Comparison of ENCODE assay signal across 1 cellular context in the genomic region with DNA sequence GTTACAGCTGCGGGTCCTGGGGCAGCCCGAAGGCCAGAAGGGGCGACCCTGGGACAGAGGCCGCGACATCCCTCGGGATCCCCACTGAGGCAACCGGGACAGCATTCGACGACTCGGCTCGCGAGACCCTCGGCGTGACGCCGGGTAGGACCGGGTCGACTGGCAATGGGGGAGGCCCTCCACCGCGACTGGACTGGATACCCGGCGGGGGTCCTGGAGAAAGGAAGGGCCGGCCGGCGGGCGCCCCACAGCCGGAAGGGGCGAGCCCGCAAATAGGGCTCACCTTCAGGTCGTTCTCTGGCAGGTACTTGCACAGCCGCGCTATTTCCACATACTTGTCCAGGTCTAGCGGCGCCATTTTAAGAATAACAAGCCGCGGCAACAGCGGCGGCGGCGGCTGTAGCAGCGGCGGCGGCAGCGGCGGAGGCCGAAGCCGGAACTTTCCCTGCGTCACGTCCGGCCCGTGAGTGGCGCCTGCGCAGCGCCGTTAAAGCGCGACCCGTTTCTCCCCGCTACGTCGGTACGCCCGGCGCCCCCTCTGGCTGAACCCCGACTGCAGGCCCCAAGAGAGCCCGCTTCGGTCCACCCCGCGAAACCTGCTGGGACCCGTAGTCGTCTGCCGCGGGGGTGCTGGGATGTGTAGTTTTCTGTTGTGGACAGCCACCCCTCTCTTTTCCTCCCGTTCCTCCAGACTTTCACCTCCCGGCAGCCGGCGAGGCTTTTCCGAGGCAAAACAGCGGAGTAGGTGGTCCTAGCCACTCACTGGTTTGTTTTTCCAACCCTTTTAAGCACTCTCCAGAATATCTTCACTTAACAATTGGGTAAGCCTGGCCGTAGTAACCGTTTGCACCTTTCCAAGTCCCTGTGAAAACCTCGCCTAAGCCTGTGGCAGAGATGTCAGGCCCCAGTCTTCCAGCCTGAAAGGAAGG.
TF ChIP-seq lines count a peak whose summit lies in the region.

A gene (minus strand): TSS at position 443 of the 929 bp plus-strand sequence. CDS start 85 bp downstream, at position 358.

TF ChIP-seq in HepG2, 621 proteins besides CTCF, POLR2A, EP300 and RAD21 (continued from another document and continues in another):
- TF ChIP-seq, protein P1, sequence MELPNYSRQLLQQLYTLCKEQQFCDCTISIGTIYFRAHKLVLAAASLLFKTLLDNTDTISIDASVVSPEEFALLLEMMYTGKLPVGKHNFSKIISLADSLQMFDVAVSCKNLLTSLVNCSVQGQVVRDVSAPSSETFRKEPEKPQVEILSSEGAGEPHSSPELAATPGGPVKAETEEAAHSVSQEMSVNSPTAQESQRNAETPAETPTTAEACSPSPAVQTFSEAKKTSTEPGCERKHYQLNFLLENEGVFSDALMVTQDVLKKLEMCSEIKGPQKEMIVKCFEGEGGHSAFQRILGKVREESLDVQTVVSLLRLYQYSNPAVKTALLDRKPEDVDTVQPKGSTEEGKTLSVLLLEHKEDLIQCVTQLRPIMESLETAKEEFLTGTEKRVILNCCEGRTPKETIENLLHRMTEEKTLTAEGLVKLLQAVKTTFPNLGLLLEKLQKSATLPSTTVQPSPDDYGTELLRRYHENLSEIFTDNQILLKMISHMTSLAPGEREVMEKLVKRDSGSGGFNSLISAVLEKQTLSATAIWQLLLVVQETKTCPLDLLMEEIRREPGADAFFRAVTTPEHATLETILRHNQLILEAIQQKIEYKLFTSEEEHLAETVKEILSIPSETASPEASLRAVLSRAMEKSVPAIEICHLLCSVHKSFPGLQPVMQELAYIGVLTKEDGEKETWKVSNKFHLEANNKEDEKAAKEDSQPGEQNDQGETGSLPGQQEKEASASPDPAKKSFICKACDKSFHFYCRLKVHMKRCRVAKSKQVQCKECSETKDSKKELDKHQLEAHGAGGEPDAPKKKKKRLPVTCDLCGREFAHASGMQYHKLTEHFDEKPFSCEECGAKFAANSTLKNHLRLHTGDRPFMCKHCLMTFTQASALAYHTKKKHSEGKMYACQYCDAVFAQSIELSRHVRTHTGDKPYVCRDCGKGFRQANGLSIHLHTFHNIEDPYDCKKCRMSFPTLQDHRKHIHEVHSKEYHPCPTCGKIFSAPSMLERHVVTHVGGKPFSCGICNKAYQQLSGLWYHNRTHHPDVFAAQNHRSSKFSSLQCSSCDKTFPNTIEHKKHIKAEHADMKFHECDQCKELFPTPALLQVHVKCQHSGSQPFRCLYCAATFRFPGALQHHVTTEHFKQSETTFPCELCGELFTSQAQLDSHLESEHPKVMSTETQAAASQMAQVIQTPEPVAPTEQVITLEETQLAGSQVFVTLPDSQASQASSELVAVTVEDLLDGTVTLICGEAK (IDR thresholded peaks at IDR 0.05) = peak; percentile 11; the same call in 1 of the 2 replicates
- TF ChIP-seq, protein P1 (CRISPR knock-in tag; IDR thresholded peaks at IDR 0.05) = peak; percentile 60; the same call in 1 of the 2 replicates
- TF ChIP-seq, protein P2, sequence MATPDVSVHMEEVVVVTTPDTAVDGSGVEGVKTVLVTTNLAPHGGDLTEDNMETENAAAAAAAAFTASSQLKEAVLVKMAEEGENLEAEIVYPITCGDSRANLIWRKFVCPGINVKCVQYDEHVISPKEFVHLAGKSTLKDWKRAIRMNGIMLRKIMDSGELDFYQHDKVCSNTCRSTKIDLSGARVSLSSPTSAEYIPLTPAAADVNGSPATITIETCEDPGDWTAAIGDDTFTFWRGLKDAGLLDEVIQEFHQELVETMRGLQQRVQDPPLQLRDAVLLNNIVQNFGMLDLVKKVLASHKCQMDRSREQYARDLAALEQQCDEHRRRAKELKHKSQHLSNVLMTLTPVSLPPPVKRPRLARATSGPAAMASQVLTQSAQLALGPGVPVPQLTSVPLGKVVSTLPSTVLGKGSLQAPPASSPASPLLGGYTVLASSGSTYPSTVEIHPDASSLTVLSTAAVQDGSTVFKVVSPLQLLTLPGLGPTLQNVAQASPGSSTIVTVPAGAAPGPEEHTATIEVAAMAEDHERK (CRISPR knock-in tag; IDR thresholded peaks at IDR 0.05; ENCODE audit: low read depth) = peak; percentile 78
- TF ChIP-seq MYC (CRISPR knock-in tag; IDR thresholded peaks at IDR 0.05; ENCODE audit: borderline replicate concordance) (no peak), CC2D1A (CRISPR knock-in tag; IDR thresholded peaks at IDR 0.05) (0 out of 2 replicates have a peak, but pooled peaks have one; percentile 55), KAT7 (CRISPR knock-in tag; IDR thresholded peaks at IDR 0.05; ENCODE audit: borderline replicate concordance) (peak; percentile 53; the same call in 1 of the 2 replicates), MAFG (CRISPR knock-in tag; IDR thresholded peaks at IDR 0.05) (no peak), ZNF354B (CRISPR knock-in tag; IDR thresholded peaks at IDR 0.05) (no peak), MBD4 (IDR thresholded peaks at IDR 0.05; ENCODE audit: borderline replicate concordance, low read length) (no peak), ZFY (CRISPR knock-in tag; IDR thresholded peaks at IDR 0.05) (peak; percentile 88), ZNF225 (CRISPR knock-in tag; IDR thresholded peaks at IDR 0.05) (no peak), ZNF343 (CRISPR knock-in tag; IDR thresholded peaks at IDR 0.05) (no peak), ZNF619 (CRISPR knock-in tag; IDR thresholded peaks at IDR 0.05) (0 out of 2 replicates have a peak, but pooled peaks have one; percentile 23), SNAPC2 (CRISPR knock-in tag; IDR thresholded peaks at IDR 0.05) (no peak), SP4 (CRISPR knock-in tag; IDR thresholded peaks at IDR 0.05) (peak; percentile 71), ZNF552 (CRISPR knock-in tag; IDR thresholded peaks at IDR 0.05; ENCODE audit: borderline replicate concordance) (no peak), MTA1 (CRISPR knock-in tag; IDR thresholded peaks at IDR 0.05; ENCODE audit: borderline replicate concordance) (peak; percentile 58; the same call in 1 of the 2 replicates), ZNF564 (CRISPR knock-in tag; IDR thresholded peaks at IDR 0.05) (peak; percentile 62; the same call in 1 of the 2 replicates), TOPORS (CRISPR knock-in tag; IDR thresholded peaks at IDR 0.05) (peak; percentile 30; the same call in 1 of the 2 replicates), ZNF460 (CRISPR knock-in tag; IDR thresholded peaks at IDR 0.05; ENCODE audit: borderline replicate concordance) (peak; percentile 34; the same call in 1 of the 2 replicates), BHLHE40 (IDR thresholded peaks at IDR 0.05; ENCODE audit: low read length) (no peak), MED8 (CRISPR knock-in tag; IDR thresholded peaks at IDR 0.05; ENCODE audit: insufficient replicate concordance) (no peak), RORA (CRISPR knock-in tag; IDR thresholded peaks at IDR 0.05) (no peak), ATF7-NPFF (CRISPR knock-in tag; IDR thresholded peaks at IDR 0.05; ENCODE audit: low read depth) (peak; percentile 59; the same call in 1 of the 2 replicates), ZNF550 (CRISPR knock-in tag; IDR thresholded peaks at IDR 0.05; ENCODE audit: borderline replicate concordance) (no peak), TAF1 (CRISPR knock-in tag; IDR thresholded peaks at IDR 0.05) (peak; percentile 65), ADNP (CRISPR knock-in tag; IDR thresholded peaks at IDR 0.05) (peak; percentile 98), ZNF605 (CRISPR knock-in tag; IDR thresholded peaks at IDR 0.05) (peak; percentile 83), PHF8 (CRISPR knock-in tag; IDR thresholded peaks at IDR 0.05) (peak; percentile 87), ZSCAN30 (CRISPR knock-in tag; IDR thresholded peaks at IDR 0.05) (no peak), ELF1 (CRISPR knock-in tag; IDR thresholded peaks at IDR 0.05) (peak; percentile 67)
- TF ChIP-seq, protein P3, sequence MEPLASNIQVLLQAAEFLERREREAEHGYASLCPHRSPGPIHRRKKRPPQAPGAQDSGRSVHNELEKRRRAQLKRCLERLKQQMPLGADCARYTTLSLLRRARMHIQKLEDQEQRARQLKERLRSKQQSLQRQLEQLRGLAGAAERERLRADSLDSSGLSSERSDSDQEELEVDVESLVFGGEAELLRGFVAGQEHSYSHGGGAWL (CRISPR knock-in tag; IDR thresholded peaks at IDR 0.05) = 0 out of 2 replicates have a peak, but pooled peaks have one; percentile 21
- TF ChIP-seq, protein P4, sequence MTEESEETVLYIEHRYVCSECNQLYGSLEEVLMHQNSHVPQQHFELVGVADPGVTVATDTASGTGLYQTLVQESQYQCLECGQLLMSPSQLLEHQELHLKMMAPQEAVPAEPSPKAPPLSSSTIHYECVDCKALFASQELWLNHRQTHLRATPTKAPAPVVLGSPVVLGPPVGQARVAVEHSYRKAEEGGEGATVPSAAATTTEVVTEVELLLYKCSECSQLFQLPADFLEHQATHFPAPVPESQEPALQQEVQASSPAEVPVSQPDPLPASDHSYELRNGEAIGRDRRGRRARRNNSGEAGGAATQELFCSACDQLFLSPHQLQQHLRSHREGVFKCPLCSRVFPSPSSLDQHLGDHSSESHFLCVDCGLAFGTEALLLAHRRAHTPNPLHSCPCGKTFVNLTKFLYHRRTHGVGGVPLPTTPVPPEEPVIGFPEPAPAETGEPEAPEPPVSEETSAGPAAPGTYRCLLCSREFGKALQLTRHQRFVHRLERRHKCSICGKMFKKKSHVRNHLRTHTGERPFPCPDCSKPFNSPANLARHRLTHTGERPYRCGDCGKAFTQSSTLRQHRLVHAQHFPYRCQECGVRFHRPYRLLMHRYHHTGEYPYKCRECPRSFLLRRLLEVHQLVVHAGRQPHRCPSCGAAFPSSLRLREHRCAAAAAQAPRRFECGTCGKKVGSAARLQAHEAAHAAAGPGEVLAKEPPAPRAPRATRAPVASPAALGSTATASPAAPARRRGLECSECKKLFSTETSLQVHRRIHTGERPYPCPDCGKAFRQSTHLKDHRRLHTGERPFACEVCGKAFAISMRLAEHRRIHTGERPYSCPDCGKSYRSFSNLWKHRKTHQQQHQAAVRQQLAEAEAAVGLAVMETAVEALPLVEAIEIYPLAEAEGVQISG (CRISPR knock-in tag; IDR thresholded peaks at IDR 0.05) = peak; percentile 97
- TF ChIP-seq, protein P5, sequence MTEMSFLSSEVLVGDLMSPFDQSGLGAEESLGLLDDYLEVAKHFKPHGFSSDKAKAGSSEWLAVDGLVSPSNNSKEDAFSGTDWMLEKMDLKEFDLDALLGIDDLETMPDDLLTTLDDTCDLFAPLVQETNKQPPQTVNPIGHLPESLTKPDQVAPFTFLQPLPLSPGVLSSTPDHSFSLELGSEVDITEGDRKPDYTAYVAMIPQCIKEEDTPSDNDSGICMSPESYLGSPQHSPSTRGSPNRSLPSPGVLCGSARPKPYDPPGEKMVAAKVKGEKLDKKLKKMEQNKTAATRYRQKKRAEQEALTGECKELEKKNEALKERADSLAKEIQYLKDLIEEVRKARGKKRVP (CRISPR knock-in tag; IDR thresholded peaks at IDR 0.05) = no peak
- TF ChIP-seq, protein P6, sequence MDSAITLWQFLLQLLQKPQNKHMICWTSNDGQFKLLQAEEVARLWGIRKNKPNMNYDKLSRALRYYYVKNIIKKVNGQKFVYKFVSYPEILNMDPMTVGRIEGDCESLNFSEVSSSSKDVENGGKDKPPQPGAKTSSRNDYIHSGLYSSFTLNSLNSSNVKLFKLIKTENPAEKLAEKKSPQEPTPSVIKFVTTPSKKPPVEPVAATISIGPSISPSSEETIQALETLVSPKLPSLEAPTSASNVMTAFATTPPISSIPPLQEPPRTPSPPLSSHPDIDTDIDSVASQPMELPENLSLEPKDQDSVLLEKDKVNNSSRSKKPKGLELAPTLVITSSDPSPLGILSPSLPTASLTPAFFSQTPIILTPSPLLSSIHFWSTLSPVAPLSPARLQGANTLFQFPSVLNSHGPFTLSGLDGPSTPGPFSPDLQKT (CRISPR knock-in tag; IDR thresholded peaks at IDR 0.05; ENCODE audit: borderline replicate concordance) = no peak
- TF ChIP-seq, protein P7, sequence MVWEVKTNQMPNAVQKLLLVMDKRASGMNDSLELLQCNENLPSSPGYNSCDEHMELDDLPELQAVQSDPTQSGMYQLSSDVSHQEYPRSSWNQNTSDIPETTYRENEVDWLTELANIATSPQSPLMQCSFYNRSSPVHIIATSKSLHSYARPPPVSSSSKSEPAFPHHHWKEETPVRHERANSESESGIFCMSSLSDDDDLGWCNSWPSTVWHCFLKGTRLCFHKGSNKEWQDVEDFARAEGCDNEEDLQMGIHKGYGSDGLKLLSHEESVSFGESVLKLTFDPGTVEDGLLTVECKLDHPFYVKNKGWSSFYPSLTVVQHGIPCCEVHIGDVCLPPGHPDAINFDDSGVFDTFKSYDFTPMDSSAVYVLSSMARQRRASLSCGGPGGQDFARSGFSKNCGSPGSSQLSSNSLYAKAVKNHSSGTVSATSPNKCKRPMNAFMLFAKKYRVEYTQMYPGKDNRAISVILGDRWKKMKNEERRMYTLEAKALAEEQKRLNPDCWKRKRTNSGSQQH (CRISPR knock-in tag; IDR thresholded peaks at IDR 0.05; ENCODE audit: low read depth) = no peak
- TF ChIP-seq, protein P8, sequence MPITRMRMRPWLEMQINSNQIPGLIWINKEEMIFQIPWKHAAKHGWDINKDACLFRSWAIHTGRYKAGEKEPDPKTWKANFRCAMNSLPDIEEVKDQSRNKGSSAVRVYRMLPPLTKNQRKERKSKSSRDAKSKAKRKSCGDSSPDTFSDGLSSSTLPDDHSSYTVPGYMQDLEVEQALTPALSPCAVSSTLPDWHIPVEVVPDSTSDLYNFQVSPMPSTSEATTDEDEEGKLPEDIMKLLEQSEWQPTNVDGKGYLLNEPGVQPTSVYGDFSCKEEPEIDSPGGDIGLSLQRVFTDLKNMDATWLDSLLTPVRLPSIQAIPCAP (CRISPR knock-in tag; IDR thresholded peaks at IDR 0.05; ENCODE audit: low read depth) = no peak
